In the genomic region with DNA sequence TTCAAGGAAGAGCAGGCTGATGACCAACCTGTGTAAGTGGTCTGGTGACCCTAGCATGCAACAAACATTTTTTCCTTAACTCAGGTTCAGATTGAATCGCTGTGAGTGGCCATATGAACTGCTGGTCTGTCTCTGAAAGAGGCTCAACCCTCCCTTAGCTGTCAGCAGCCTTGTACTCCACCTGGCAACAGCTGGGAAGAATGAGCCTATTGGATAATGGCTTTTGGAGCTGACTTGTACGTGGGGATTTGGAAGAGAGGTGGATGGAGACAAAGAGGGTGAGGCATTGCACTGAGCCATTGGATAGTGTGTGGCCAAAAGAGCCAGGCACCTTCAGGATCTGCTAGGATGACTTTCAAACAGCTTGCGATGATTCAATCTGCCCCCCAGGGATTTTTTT, we compare ENCODE assay signal across 1 cellular context.
TF ChIP-seq lines count a peak whose summit lies in the region.

No MANE protein-coding gene starts in this region.

TF ChIP-seq in H1, 55 proteins besides CTCF, POLR2A, EP300 and RAD21:
- TF ChIP-seq, protein P1, sequence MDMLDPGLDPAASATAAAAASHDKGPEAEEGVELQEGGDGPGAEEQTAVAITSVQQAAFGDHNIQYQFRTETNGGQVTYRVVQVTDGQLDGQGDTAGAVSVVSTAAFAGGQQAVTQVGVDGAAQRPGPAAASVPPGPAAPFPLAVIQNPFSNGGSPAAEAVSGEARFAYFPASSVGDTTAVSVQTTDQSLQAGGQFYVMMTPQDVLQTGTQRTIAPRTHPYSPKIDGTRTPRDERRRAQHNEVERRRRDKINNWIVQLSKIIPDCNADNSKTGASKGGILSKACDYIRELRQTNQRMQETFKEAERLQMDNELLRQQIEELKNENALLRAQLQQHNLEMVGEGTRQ (IDR thresholded peaks at IDR 0.05; ENCODE audit: low read length): no peak
- TF ChIP-seq JUND (IDR thresholded peaks at IDR 0.05; ENCODE audit: low read length) (no peak), RFX5 (IDR thresholded peaks at IDR 0.05; ENCODE audit: borderline replicate concordance, low read depth, low read length) (peak; percentile 88), MAFK (IDR thresholded peaks at IDR 0.05; ENCODE audit: low read depth, low read length) (no peak)
